In genomic region chr2:142140434-142140845, GRCh38 we compare ENCODE assay signal across 8 cellular contexts. TPM values are rescaled to one million over a fixed set of nuclear protein-coding genes. Genes with fewer than 3 reads are reported as not detected.
DNase-seq lines count a peak whose midpoint lies in the region; ATAC-seq and TF ChIP-seq lines count a peak whose summit lies in the region.

No MANE protein-coding gene starts in this region.

- H3K4me3 ChIP-seq in psoas muscle (no peak overlapping the region), aorta (ENCODE audit: low read length in 2 of 2) (no peak overlapping the region)

- no peak overlapping the region for H2BK12ac ChIP-seq in H9 (ENCODE audit: insufficient read length, low read depth, low read length)

- H2AK5ac ChIP-seq in H9 (ENCODE audit: insufficient read length, low read length) = no peak overlapping the region

- intact Hi-C loops in psoas muscle (cut with DNase I) = no loop called here
- intact Hi-C loops in aorta (cut with DNase I) = no loop called here

- no peak overlapping the region for H3K56ac ChIP-seq in H9 (ENCODE audit: insufficient read length, low read depth, low read length)

- H4K8ac ChIP-seq in H9 (replicated peaks; ENCODE audit: insufficient read length, low read depth, low read length) = no peak overlapping the region

- no peaks in the 10 kb centered on the region for H3K4me1 Mint-ChIP-seq in H9

- H3K27ac ChIP-seq in H9 (ENCODE audit: insufficient read length, low read depth, low read length) (no peak overlapping the region), psoas muscle (no peak overlapping the region), aorta (ENCODE audit: low read depth in 1 of 2, low read length in 2 of 2) (no peak overlapping the region)

- no peak overlapping the region for H2AFZ ChIP-seq in H9 (ENCODE audit: low read length)

- no peaks in the 10 kb centered on the region for H3K9me3 ChIP-seq in H9 (ENCODE audit: control insufficient read depth, low read depth, low read length)
- no peaks in the 10 kb centered on the region for H3K9me3 ChIP-seq in psoas muscle
- H3K9me3 ChIP-seq in aorta (ENCODE audit: control insufficient read depth, low read length) = no peaks in the 10 kb centered on the region

- no peak overlapping the region for H4K91ac ChIP-seq in H9 (ENCODE audit: insufficient read length, low read depth, low read length)

- H3K9ac ChIP-seq in H9 (ENCODE audit: extremely low read depth, insufficient read length, low read length) = no peak overlapping the region

- no peak overlapping the region for H3K4me2 ChIP-seq in H9 (ENCODE audit: insufficient read depth, insufficient read length, low read length)

- no peak overlapping the region for H3K14ac ChIP-seq in H9 (ENCODE audit: insufficient read depth, low read length)

- H3K4me3 Mint-ChIP-seq in H9 = no peak overlapping the region

- DNase-seq in COR-L47 (lab: John Stamatoyannopoulos, UW) = peak; percentile 23
- DNase-seq in H9 = no peak
- DNase-seq in NCI-H748 treated with DMSO at 0.1 percent for 48 hours (lab: John Stamatoyannopoulos, UW) = peak; percentile 15
- DNase-seq in dedifferentiated amniotic fluid mesenchymal stem cell (ENCODE audit: extremely low spot score) = peak; percentile 60
- no peak for DNase-seq in psoas muscle
- no peak for DNase-seq in activated CD4-positive, CD25-positive, alpha-beta regulatory T cell (lab: John Stamatoyannopoulos, UW)
- no peak for DNase-seq in aorta

- no peak for ATAC-seq in psoas muscle
- no peak for ATAC-seq in aorta (ENCODE audit: low FRiP score)
- no peak for ATAC-seq in HG02938 (IDR thresholded peaks at IDR 0.05; ENCODE audit: unreplicated experiment)

- no peak overlapping the region for H3K18ac ChIP-seq in H9 (ENCODE audit: insufficient read length, low read depth, low read length)

- H3K23ac ChIP-seq in H9 (ENCODE audit: insufficient read length, low read depth, low read length) = no peak overlapping the region

- H3K23me2 ChIP-seq in H9 (ENCODE audit: insufficient read length, low read depth, low read length, poor library complexity, severe bottlenecking) = no peaks in the 10 kb centered on the region

- H3K79me1 ChIP-seq in H9 (ENCODE audit: insufficient read depth, low read depth, low read length, poor library complexity, severe bottlenecking) = no peaks in the 10 kb centered on the region

- H3K9me3 Mint-ChIP-seq in H9 = no peaks in the 10 kb centered on the region

- no peak overlapping the region for H2BK5ac ChIP-seq in H9 (ENCODE audit: insufficient read length, low read length)

- H3K4me1 ChIP-seq in H9 (ENCODE audit: insufficient read depth, low read length) (no peaks in the 10 kb centered on the region), psoas muscle (no peaks in the 10 kb centered on the region), aorta (ENCODE audit: control insufficient read depth in 1 of 2, insufficient read depth in 2 of 2, low read length in 2 of 2) (no peaks in the 10 kb centered on the region)

- no peaks in the 10 kb centered on the region for H3K27me3 ChIP-seq in H9 (ENCODE audit: insufficient read depth, low read length)
- no peaks in the 10 kb centered on the region for H3K27me3 ChIP-seq in psoas muscle (ENCODE audit: insufficient read depth in 3 of 3, low read length in 2 of 3)
- H3K27me3 ChIP-seq in aorta (ENCODE audit: control insufficient read depth in 1 of 2, insufficient read depth in 2 of 2, low read length in 1 of 2) = no peaks in the 10 kb centered on the region

- peak; percentile 81 for TF ChIP-seq CTCF in H9 (conservative IDR thresholded peaks at IDR 0.05)
- peak; percentile 48 for TF ChIP-seq CTCF in psoas muscle (IDR thresholded peaks at IDR 0.05)

- H3K79me2 ChIP-seq in H9 (ENCODE audit: insufficient read depth, low read length) = no peaks in the 10 kb centered on the region

- H3K27me3 Mint-ChIP-seq in H9 (ENCODE audit: low read depth) = peaks cover 2% of the 10 kb centered on the region; the same call in 1 of the 2 replicates

- no peak overlapping the region for H4K5ac ChIP-seq in H9 (ENCODE audit: insufficient read length, low read depth, low read length)

- no peak overlapping the region for H2BK120ac ChIP-seq in H9 (ENCODE audit: low read depth, low read length, poor library complexity, severe bottlenecking)

- H3K27ac Mint-ChIP-seq in H9 = no peak overlapping the region

- H2BK20ac ChIP-seq in H9 (ENCODE audit: low read depth, low read length, poor library complexity, severe bottlenecking) = no peak overlapping the region

- no peak overlapping the region for H3T11ph ChIP-seq in H9 (ENCODE audit: low read length)

- no peak overlapping the region for H3K4ac ChIP-seq in H9 (ENCODE audit: low read depth, low read length)

- H2BK15ac ChIP-seq in H9 (ENCODE audit: low read depth, low read length) = no peak overlapping the region

- H3K36me3 Mint-ChIP-seq in H9 (ENCODE audit: insufficient read depth in 1 of 3, low read depth in 3 of 3) = no peaks in the 10 kb centered on the region

- no peaks in the 10 kb centered on the region for H3K36me3 ChIP-seq in psoas muscle (ENCODE audit: insufficient read depth in 1 of 2, low read depth in 1 of 2)
- no peaks in the 10 kb centered on the region for H3K36me3 ChIP-seq in aorta (ENCODE audit: control insufficient read depth in 1 of 2, insufficient read depth in 2 of 2, low read length in 1 of 2)

- WGBS in H9 (ENCODE audit: extremely low coverage, insufficient read length, low lambda C conversion rate) = no CpG with 5 or more reads among the region's 2 CpGs
- WGBS in psoas muscle, 3 donors = 9 to 15% (median 11%) methylated on average over 2 of the region's 2 CpGs
- 0 to 1% methylated on average over 2 of the region's 2 CpGs for WGBS in aorta, 2 donors

- H4K20me1 ChIP-seq in H9 (ENCODE audit: control insufficient read depth, insufficient read depth, insufficient read length) = no peaks in the 10 kb centered on the region

RNA-seq across cellular contexts. Expression of gene LRP1B, which starts 9.6 kb away (rescaled TPM):
- not detected in 2 replicates for total RNA-seq in H9 (2021)
- total RNA-seq in psoas muscle = 1 to 10 TPM in 2 of 4 donors, under 1 TPM in 2; 0.78 to 3.3 (median 1.2) TPM
- polyA plus RNA-seq in psoas muscle = 1 to 10 TPM in 1 of 3 donors, under 1 TPM in 2; 0.33 to 1.3 (median 0.57) TPM
- under 1 TPM; 0.33 to 0.94 TPM for total RNA-seq in aorta
- polyA plus RNA-seq in aorta = not detected

Comparison
In these comparisons a context has a peak if more than half of its experiments do, and no peak if none do; other contexts are left out.
1. DNase-seq: peak in COR-L47 (single experiment), NCI-H748 treated with DMSO at 0.1 percent for 48 hours (single experiment) and dedifferentiated amniotic fluid mesenchymal stem cell (single experiment); none in H9 (single experiment), psoas muscle (0 of 2), activated CD4-positive, CD25-positive, alpha-beta regulatory T cell (0 of 4) and aorta (0 of 2).